Comparison of ENCODE assay signal across 9 cellular contexts in the genomic region with DNA sequence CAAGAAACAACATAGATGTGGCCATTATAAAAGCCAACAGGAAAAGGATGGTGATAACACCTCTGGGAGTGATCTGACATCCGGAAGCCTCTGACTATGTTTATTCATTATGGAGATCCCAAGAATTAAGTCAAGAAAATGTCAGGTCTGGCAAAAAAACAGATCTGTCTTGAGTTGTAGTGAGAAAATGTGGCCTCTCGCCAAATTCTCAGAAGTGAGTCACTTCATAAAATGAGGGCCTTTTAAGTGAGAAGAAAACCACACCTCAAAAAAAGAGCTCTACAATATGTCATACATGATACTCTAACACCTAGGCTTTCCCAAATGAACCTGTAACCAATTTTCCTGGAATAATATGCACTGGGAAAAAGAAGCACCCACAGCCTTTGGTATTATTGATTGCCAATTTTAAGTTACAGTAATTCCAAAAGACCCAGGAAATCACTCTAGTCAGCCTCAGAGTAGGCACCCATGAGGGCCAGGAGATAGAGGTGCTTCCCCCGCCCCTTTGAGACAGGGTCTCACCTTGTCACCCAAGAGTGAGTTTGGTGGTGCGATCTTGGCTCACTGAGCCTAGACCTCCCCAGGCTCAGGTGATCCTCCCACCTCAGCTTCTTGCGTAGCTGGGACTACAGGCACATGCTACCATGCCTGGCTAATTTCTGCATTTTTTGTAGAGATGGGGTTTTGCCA. TPM values are rescaled to one million over a fixed set of nuclear protein-coding genes. Genes with fewer than 3 reads are reported as not detected.
DNase-seq lines count a peak whose midpoint lies in the region; ATAC-seq and TF ChIP-seq lines count a peak whose summit lies in the region.
"Had no signal": no experiment of that assay in that cellular context is flagged by ENCODE, and none has a peak within 500 bp of the region (broad histone marks: within the 10 kb centered on the region; RNA-seq: fewer than 3 reads in every experiment).

No MANE protein-coding gene starts in this region.

- no peak overlapping the region for H3K27ac ChIP-seq in CD8-positive, alpha-beta memory T cell (ENCODE audit: low read depth, low read length)
- H3K27ac ChIP-seq in OCI-LY3 (ENCODE audit: low read length) = no peak overlapping the region; the same call in 1 of the 2 replicates

- H3K9me3 ChIP-seq in CD8-positive, alpha-beta memory T cell (ENCODE audit: low read length) = no peaks in the 10 kb centered on the region
- H3K9me3 ChIP-seq in OCI-LY3 (ENCODE audit: insufficient read depth, low read length) = 0 out of 2 replicates have a peak, but pooled peaks cover 5% of the 10 kb centered on the region

- H3K4me1 ChIP-seq in CD8-positive, alpha-beta memory T cell (ENCODE audit: insufficient read depth, low read length) = peaks cover 74% of the 10 kb centered on the region
- H3K4me1 ChIP-seq in OCI-LY3 (ENCODE audit: low read length) = peaks cover 60% of the 10 kb centered on the region

- TF ChIP-seq CTCF in OCI-LY3 (IDR thresholded peaks at IDR 0.05; ENCODE audit: low read depth, low read length) = no peak

- no peaks in the 10 kb centered on the region for H3K36me3 ChIP-seq in CD8-positive, alpha-beta memory T cell (ENCODE audit: insufficient read depth, low read length)
- H3K36me3 ChIP-seq in OCI-LY3 (replicated peaks; ENCODE audit: low read depth, low read length) = peaks cover 13% of the 10 kb centered on the region

- H3K4me3 Mint-ChIP-seq in CD8-positive, alpha-beta memory T cell = peak overlapping the region; percentile 2 to 71 (median 59)

- H3K36me3 Mint-ChIP-seq in CD8-positive, alpha-beta memory T cell = peaks cover 0 to 3% (median 0%) of the 10 kb centered on the region in 3 donors

- peak overlapping the region; percentile 74 to 93 (median 83) for H3K27ac Mint-ChIP-seq in CD8-positive, alpha-beta memory T cell

- POLR2A ChIA-PET in CD8-positive, alpha-beta memory T cell (lab: Charles Lee) = interaction anchor here (0.6 to 1.3 kb wide), 6 partner anchors 9 to 90 kb away, joined by 3 to 6 read pairs (median 3); partner anchors contain the start of gene CCR5

- H3K9ac ChIP-seq in OCI-LY3 (ENCODE audit: low read length) = no peak overlapping the region

- H3K27me3 ChIP-seq in CD8-positive, alpha-beta memory T cell (ENCODE audit: insufficient read depth, low read length, poor library complexity, severe bottlenecking) = no peaks in the 10 kb centered on the region
- H3K27me3 ChIP-seq in OCI-LY3 (ENCODE audit: low read depth, low read length) = no peaks in the 10 kb centered on the region

- H3K4me1 Mint-ChIP-seq in CD8-positive, alpha-beta memory T cell = peaks cover 75 to 86% (median 84%) of the 10 kb centered on the region in 3 donors

- no peak overlapping the region for H3K4me3 ChIP-seq in CD8-positive, alpha-beta memory T cell (ENCODE audit: low read length)
- no peak overlapping the region for H3K4me3 ChIP-seq in OCI-LY3 (ENCODE audit: low read length)

- peaks cover 0 to 3% (median 0%) of the 10 kb centered on the region in 5 donors for H3K9me3 Mint-ChIP-seq in CD8-positive, alpha-beta memory T cell

- ATAC-seq in GM19467 (IDR thresholded peaks at IDR 0.05; ENCODE audit: unreplicated experiment) = no peak
- ATAC-seq: Panc1 had no signal

- 0 out of 2 replicates have a peak overlapping the region, but pooled peaks have one; percentile 1 for H2AFZ ChIP-seq in OCI-LY3 (ENCODE audit: low read depth, low read length)

- no peaks in the 10 kb centered on the region for H4K20me1 ChIP-seq in OCI-LY3 (ENCODE audit: insufficient read depth, low read length)

- CTCF ChIA-PET in CD8-positive, alpha-beta memory T cell (lab: Charles Lee) = interaction anchor here (0.7 to 4.8 kb wide), 7 partner anchors 13 to 100 kb away, joined by 3 to 56 read pairs (median 4); partner anchors contain the start of gene CCR5

- H3K4me2 ChIP-seq in OCI-LY3 (ENCODE audit: low read length) = no peak overlapping the region

- peak; percentile 24 to 75 (median 32) for DNase-seq in CD8-positive, alpha-beta memory T cell
- peak; percentile 32 for DNase-seq in activated naive CD4-positive, alpha-beta T cell treated with anti-CD3 and anti-CD28 coated beads, Interleukin-2, amount 50 U/mL, for 16 hours
- DNase-seq in kidney tubule cell (ENCODE audit: low spot score) (peak; percentile 61), NCI-H2171 (lab: John Stamatoyannopoulos, UW) (no peak), NCI-H510A treated with DMSO at 0.1 percent for 48 hours (lab: John Stamatoyannopoulos, UW) (no peak), amniotic stem cell (lab: John Stamatoyannopoulos, UW) (no peak)

- peaks cover 0 to 1% of the 10 kb centered on the region in 2 donors for H3K27me3 Mint-ChIP-seq in CD8-positive, alpha-beta memory T cell

- H3K79me2 ChIP-seq in OCI-LY3 (ENCODE audit: low read length) = no peaks in the 10 kb centered on the region

RNA-seq across cellular contexts. Expression of gene CCR3, which starts 38.0 kb away (rescaled TPM):
- total RNA-seq in CD8-positive, alpha-beta memory T cell = not detected
- polyA plus RNA-seq in CD8-positive, alpha-beta memory T cell = 0.22 TPM

Comparison
In these comparisons a context has a peak if more than half of its experiments do, and no peak if none do; other contexts are left out.
1. DNase-seq: peak in CD8-positive, alpha-beta memory T cell (5 of 5), activated naive CD4-positive, alpha-beta T cell treated with anti-CD3 and anti-CD28 coated beads, Interleukin-2, amount 50 U/mL, for 16 hours (single experiment) and kidney tubule cell (single experiment); none in NCI-H2171 (single experiment), NCI-H510A treated with DMSO at 0.1 percent for 48 hours (single experiment) and amniotic stem cell (single experiment).